8 cellular contexts compared by ENCODE assay signal in the genomic region with DNA sequence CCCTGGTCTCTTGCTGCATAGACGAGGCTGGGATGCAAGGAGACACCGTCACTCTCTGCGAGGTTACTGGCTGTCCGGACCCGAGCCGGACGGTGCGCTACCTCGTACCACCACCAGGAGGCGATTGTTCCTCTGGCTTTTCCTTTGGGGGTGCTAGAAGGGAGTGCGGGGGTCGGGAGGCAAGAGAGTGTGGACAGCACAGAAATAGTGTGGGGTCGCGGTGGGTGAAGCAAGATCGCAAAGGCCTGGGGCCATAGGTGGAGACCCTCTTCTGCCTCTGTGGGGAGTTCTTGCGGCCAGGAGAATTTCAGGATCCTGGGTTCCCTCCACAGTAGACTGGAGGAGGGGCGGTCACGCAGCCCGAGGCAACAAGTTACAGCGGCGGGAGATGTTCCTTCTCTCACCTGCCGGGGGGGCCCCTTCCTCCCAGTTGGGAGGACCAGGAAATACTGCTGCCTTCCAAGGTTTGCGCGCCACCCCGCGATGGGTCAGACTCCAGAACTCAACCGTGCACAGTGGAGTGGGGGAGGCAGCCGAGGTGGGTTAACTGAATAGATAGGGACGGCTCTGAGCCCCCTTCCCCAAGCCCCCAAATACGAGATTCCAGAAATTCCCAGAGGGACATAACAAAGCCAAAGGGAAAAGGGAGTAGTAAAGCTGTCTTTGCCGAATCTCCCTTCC. TPM values are rescaled to one million over a fixed set of nuclear protein-coding genes. Genes with fewer than 3 reads are reported as not detected.
A peak's percentile ranks its signal among the peaks of the same experiment; 100 is the strongest.
DNase-seq lines count a peak whose midpoint lies in the region; ATAC-seq, FAIRE-seq and TF ChIP-seq lines count a peak whose summit lies in the region.

No MANE protein-coding gene starts in this region.

- ATAC-seq in left colon (peak; percentile 46), GM21528 (IDR thresholded peaks at IDR 0.05; ENCODE audit: low FRiP score, unreplicated experiment) (no peak), HG02623 (IDR thresholded peaks at IDR 0.05; ENCODE audit: unreplicated experiment) (no peak)

- intact Hi-C loops in left colon (cut with DNase I, micrococcal nuclease) = no loop called here

- H3K4me3 ChIP-seq in Jurkat, Clone E6-1 (ENCODE audit: low read length) = peak overlapping the region; percentile 17
- H3K4me3 ChIP-seq in WI38 (ENCODE audit: low read depth, low read length) = no peak overlapping the region
- no peak overlapping the region for H3K4me3 ChIP-seq in bronchial epithelial cell (ENCODE audit: low read depth, low read length)

- TF ChIP-seq CTCF in WI38 (IDR thresholded peaks at IDR 0.05; ENCODE audit: low read depth, low read length) = peak; percentile 92
- peak; percentile 84 for TF ChIP-seq CTCF in bronchial epithelial cell (IDR thresholded peaks at IDR 0.05; ENCODE audit: insufficient read depth, low read length, severe bottlenecking)

- no peak for FAIRE-seq in bronchial epithelial cell (lab: Jason Lieb, UNC)

- H3K36me3 ChIP-seq in bronchial epithelial cell (ENCODE audit: control insufficient read depth, insufficient read depth, low read length) = no peaks in the 10 kb centered on the region

- peaks cover 33% of the 10 kb centered on the region for H3K27me3 ChIP-seq in bronchial epithelial cell (ENCODE audit: control insufficient read depth, insufficient read depth, low read length)

- DNase-seq in COLO668 (lab: John Stamatoyannopoulos, UW; ENCODE audit: unreplicated experiment) (peak; percentile 17), bronchial epithelial cell (ENCODE audit: low read depth) (no peak), left colon (peak; percentile 64 to 78)
- DNase-seq in Jurkat, Clone E6-1 (ENCODE audit: low read depth, low spot score) = peak; percentile 34
- DNase-seq in stimulated activated CD4-positive, alpha-beta T cell treated with anti-CD3 and anti-CD28 coated beads, TNF-alpha, amount 100 ng/mL, for 24 hours (ENCODE audit: low read depth in 3 of 3) = peak in 2 of 3 experiments; percentile 55 to 70

RNA-seq across cellular contexts. Expression of a gene that starts 6.9 kb away (rescaled TPM):
- 2.9 TPM for polyA plus RNA-seq in Jurkat, Clone E6-1 (2012; ENCODE audit: insufficient read depth, insufficient read length)
- total RNA-seq in bronchial epithelial cell (not detected in 2 replicates), left colon (not detected)

RNA-seq across cellular contexts. Expression of a gene that starts 13.2 kb away (rescaled TPM):
- polyA plus RNA-seq in Jurkat, Clone E6-1 (2012; ENCODE audit: insufficient read depth, insufficient read length) = 19.8 TPM
- total RNA-seq in bronchial epithelial cell (not detected in 2 replicates), left colon (1 to 10 TPM; 3.4 to 7.6 TPM)

RNA-seq across cellular contexts. Expression of a gene that starts 13.3 kb away (rescaled TPM):
- 33.7 TPM for polyA plus RNA-seq in Jurkat, Clone E6-1 (2012; ENCODE audit: insufficient read depth, insufficient read length)
- not detected in 2 replicates for total RNA-seq in bronchial epithelial cell
- total RNA-seq in left colon = 1 to 10 TPM; 1.3 to 1.4 TPM
